In the genomic region with DNA sequence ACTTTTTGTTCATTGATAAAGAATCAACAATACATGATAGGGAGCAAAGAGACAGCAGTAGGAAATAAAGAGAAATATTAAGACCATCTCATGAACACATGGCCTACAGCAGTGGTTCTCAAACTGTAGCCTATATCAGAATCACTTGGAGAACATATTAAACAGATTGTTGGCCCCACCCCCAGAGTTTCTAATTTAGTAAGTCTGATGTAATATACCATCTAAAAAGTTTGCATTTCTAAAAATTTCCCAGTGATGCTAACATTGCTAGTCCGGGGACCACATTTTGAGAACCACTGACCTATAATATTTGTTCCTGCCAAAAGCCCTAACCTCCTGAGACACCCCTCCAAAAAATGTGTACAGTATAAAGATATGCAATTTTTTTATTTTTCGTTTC, we compare ENCODE assay signal across 17 cellular contexts.
"Had no signal": no experiment of that assay in that cellular context is flagged by ENCODE, and none has a peak within 500 bp of the region (broad histone marks: within the 10 kb centered on the region; RNA-seq: fewer than 3 reads in every experiment).

No MANE protein-coding gene starts in this region.

- H3K9me3 ChIP-seq: SJSA1 had no signal

- H3K36me3 ChIP-seq: SJSA1 had no signal

- DNase-seq: KBM-7, MV-4-11, NCI-H1092, NCI-H1105 treated with DMSO at 0.1 percent for 48 hours, NCI-H1417 treated with DMSO at 0.1 percent for 48 hours, NCI-H146, NCI-H1930, NCI-H2081, NCI-H2107, NCI-H2227 treated with DMSO at 0.1 percent for 48 hours, NCI-H526 treated with DMSO at 0.1 percent for 48 hours, NCI-H748 treated with DMSO at 0.1 percent for 48 hours, Right ventricle myocardium superior, RPMI8226, SIG-M5 had no signal

- H3K4me3 ChIP-seq: SJSA1, SK-N-MC had no signal

- H3K27me3 ChIP-seq: SJSA1 had no signal

- H3K27ac ChIP-seq: SJSA1, SK-N-MC had no signal
